34 cellular contexts compared by ENCODE assay signal in the genomic region with DNA sequence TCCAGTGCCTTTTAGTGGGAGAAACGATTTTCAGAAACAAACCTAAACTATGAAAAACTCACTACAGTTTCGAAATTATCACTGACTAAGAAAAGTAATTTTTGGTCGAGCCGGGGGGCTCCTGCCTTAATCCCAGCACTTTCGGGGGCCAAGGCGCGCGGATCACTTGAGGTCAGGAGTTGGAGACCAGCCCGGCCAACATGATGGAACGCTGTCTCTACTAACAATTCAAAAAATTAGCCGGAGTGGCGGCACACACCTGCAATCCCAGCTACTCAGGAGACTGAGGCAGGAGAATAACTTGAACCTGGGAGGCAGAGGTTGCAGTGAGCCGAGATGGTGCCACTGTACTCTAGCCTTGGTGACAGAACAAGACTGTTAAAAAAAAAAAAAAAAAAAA. TPM values are rescaled to one million over a fixed set of nuclear protein-coding genes. Genes with fewer than 3 reads are reported as not detected.
"Had no signal": no experiment of that assay in that cellular context is flagged by ENCODE, and none has a peak within 500 bp of the region (broad histone marks: within the 10 kb centered on the region; RNA-seq: fewer than 3 reads in every experiment).

No MANE protein-coding gene starts in this region.

- H3K27ac ChIP-seq: neural progenitor cell, ovary, parathyroid adenoma, psoas muscle, skin epidermis, spleen, suprapubic skin, testis, tibial artery, transverse colon, upper lobe of right lung, uterus had no signal

- H3K9me3 ChIP-seq: ovary, psoas muscle, suprapubic skin, testis, tibial artery, transverse colon, upper lobe of right lung, uterus had no signal

- H3K4me1 ChIP-seq: neural progenitor cell, parathyroid adenoma, psoas muscle, spleen, suprapubic skin, testis, tibial artery, transverse colon, upper lobe of right lung, uterus had no signal

- H3K9ac ChIP-seq: neural progenitor cell, parathyroid adenoma had no signal

- H3K36me3 ChIP-seq: neural progenitor cell, ovary, spleen, suprapubic skin, tibial artery, transverse colon, upper lobe of right lung, uterus had no signal

- DNase-seq: naive thymus-derived CD4-positive, alpha-beta T cell; natural killer cell; occipital lobe; ovary; psoas muscle; spleen; stimulated activated CD4-positive, alpha-beta T cell treated with anti-CD3 and anti-CD28 coated beads, Interleukin-12 subunit alpha, Interleukin-12 subunit beta, amount 100 ng/mL, for 4 hours; stimulated activated CD4-positive, alpha-beta T cell treated with anti-CD3 and anti-CD28 coated beads, Interleukin-1b, Interleukin-23, amount 100 ng/mL, for 48 hours; stimulated activated CD4-positive, alpha-beta T cell treated with anti-CD3 and anti-CD28 coated beads, Interleukin-4, amount 100 ng/mL, for 1 hour; stimulated activated CD4-positive, alpha-beta T cell treated with anti-CD3 and anti-CD28 coated beads, Interleukin-4, amount 100 ng/mL, for 4 hours; stimulated activated CD8-positive, alpha-beta memory T cell treated with anti-CD3 and anti-CD28 coated beads, Interleukin-4, amount 100 ng/mL, for 48 hours; stimulated activated naive CD4-positive, alpha-beta T cell; stimulated activated naive CD8-positive, alpha-beta T cell treated with anti-CD3 and anti-CD28 coated beads, Interleukin-15, amount 100 ng/mL, for 72 hours; stimulated activated naive CD8-positive, alpha-beta T cell treated with anti-CD3 and anti-CD28 coated beads, Interleukin-15, Interleukin-2, amounts not matched to agents 100 U/mL and 50 U/mL, for 24 hours; substantia nigra; testis; tibial artery; transverse colon; upper lobe of right lung; uterus had no signal

- H3K4me1 Mint-ChIP-seq: naive thymus-derived CD4-positive, alpha-beta T cell; natural killer cell; neural progenitor cell; stimulated activated memory B cell treated with anti-CD40 and anti-IgM and Interleukin-4, amounts not matched to agents 10 μg/mL and 1 μg/mL and 100 μg/mL, for 72 hours; stimulated activated naive CD8-positive, alpha-beta T cell treated with anti-CD3 and anti-CD28 coated beads, Interleukin-15, amount 100 ng/mL, for 72 hours had no signal

- H3K27me3 Mint-ChIP-seq: naive thymus-derived CD4-positive, alpha-beta T cell; progenitor cell of endocrine pancreas; stimulated activated memory B cell treated with anti-CD40 and anti-IgM and Interleukin-4, amounts not matched to agents 10 μg/mL and 1 μg/mL and 100 μg/mL, for 72 hours; stimulated activated naive CD8-positive, alpha-beta T cell treated with anti-CD3 and anti-CD28 coated beads, Interleukin-15, amount 100 ng/mL, for 72 hours; type B pancreatic cell had no signal

- H3K4me3 Mint-ChIP-seq: naive thymus-derived CD4-positive, alpha-beta T cell; natural killer cell; nephron; neural progenitor cell; stimulated activated memory B cell treated with anti-CD40 and anti-IgM and Interleukin-4, amounts not matched to agents 10 μg/mL and 1 μg/mL and 100 μg/mL, for 72 hours; stimulated activated naive CD8-positive, alpha-beta T cell treated with anti-CD3 and anti-CD28 coated beads, Interleukin-15, amount 100 ng/mL, for 72 hours; type B pancreatic cell had no signal

- H3K79me2 ChIP-seq: parathyroid adenoma had no signal

- H3K27me3 ChIP-seq: neural progenitor cell, ovary, spleen, suprapubic skin, testis, tibial artery, transverse colon, upper lobe of right lung, uterus had no signal

- H3K9me3 Mint-ChIP-seq: nephron; stimulated activated naive CD8-positive, alpha-beta T cell treated with anti-CD3 and anti-CD28 coated beads, Interleukin-15, amount 100 ng/mL, for 72 hours had no signal

- H3K36me3 Mint-ChIP-seq: naive thymus-derived CD4-positive, alpha-beta T cell; natural killer cell; neural progenitor cell; stimulated activated memory B cell treated with anti-CD40 and anti-IgM and Interleukin-4, amounts not matched to agents 10 μg/mL and 1 μg/mL and 100 μg/mL, for 72 hours; type B pancreatic cell had no signal

- H3K4me3 ChIP-seq: neural progenitor cell, ovary, psoas muscle, skin epidermis, smooth muscle cell, spleen, suprapubic skin, testis, tibial artery, transverse colon, upper lobe of right lung, uterus had no signal

- H3K27ac Mint-ChIP-seq: naive thymus-derived CD4-positive, alpha-beta T cell; natural killer cell; nephron; neural progenitor cell; progenitor cell of endocrine pancreas; stimulated activated memory B cell treated with anti-CD40 and anti-IgM and Interleukin-4, amounts not matched to agents 10 μg/mL and 1 μg/mL and 100 μg/mL, for 72 hours; stimulated activated naive CD8-positive, alpha-beta T cell treated with anti-CD3 and anti-CD28 coated beads, Interleukin-15, amount 100 ng/mL, for 72 hours; type B pancreatic cell had no signal

- ATAC-seq: naive thymus-derived CD4-positive, alpha-beta T cell; natural killer cell; psoas muscle; sciatic nerve; stimulated activated memory B cell treated with anti-CD40 and anti-IgM and Interleukin-4, amounts not matched to agents 10 μg/mL and 1 μg/mL and 100 μg/mL, for 72 hours; stimulated activated naive CD8-positive, alpha-beta T cell treated with anti-CD3 and anti-CD28 coated beads, Interleukin-15, amount 100 ng/mL, for 72 hours; stimulated activated naive CD8-positive, alpha-beta T cell treated with anti-CD3 and anti-CD28 coated beads, Interleukin-15, Interleukin-2, amounts not matched to agents 100 U/mL and 50 U/mL, for 24 hours; upper lobe of right lung had no signal

- H2AFZ ChIP-seq: neural progenitor cell, parathyroid adenoma had no signal

- H3K4me2 ChIP-seq: neural progenitor cell, smooth muscle cell had no signal

RNA-seq across cellular contexts. Expression of gene CFHR3, which starts 3.0 kb away (rescaled TPM):
- total RNA-seq: naive thymus-derived CD4-positive, alpha-beta T cell; natural killer cell; occipital lobe; renal cortical epithelial cell; suprapubic skin had no signal
- polyA plus RNA-seq: naive thymus-derived CD4-positive, alpha-beta T cell; neural cell; smooth muscle cell; thymus had no signal

RNA-seq across cellular contexts. Expression of gene CFHR1, which starts 41.9 kb away (rescaled TPM):
- total RNA-seq: naive thymus-derived CD4-positive, alpha-beta T cell; natural killer cell; osteoblast; progenitor cell of endocrine pancreas; psoas muscle; renal cortical epithelial cell; smooth muscle cell; testis; transverse colon; upper lobe of right lung had no signal
- polyA plus RNA-seq: naive thymus-derived CD4-positive, alpha-beta T cell; neural cell; smooth muscle cell had no signal
